ENCODE assay signal across 21 cellular contexts in the genomic region with DNA sequence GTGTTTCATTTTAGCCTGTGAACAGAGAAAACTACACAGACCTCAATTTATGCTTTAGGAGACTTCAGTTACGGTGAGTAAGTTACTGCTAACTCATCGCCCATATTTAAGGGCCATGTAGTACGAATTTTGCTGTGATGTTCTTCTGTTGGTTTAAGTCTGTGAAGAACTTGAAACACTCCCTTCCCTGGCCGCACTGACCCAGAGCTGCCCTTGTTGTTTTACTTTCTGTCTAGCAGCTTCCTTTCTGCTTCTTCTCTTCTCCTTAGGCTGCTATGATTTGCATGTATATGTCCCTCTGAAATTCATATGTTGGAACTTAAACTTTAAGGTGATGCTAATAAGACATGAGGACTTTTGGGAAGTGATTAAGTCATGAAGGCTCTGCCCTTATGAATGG.
"Had no signal": no experiment of that assay in that cellular context is flagged by ENCODE, and none has a peak within 500 bp of the region (broad histone marks: within the 10 kb centered on the region; RNA-seq: fewer than 3 reads in every experiment).

No MANE protein-coding gene starts in this region.

- H3K27ac Mint-ChIP-seq: activated CD8-positive, alpha-beta memory T cell treated with anti-CD3 and anti-CD28 coated beads, Interleukin-2, amount 10 ng/mL, durations not matched to agents 7 days and 5 days; activated naive CD4-positive, alpha-beta T cell treated with anti-CD3 and anti-CD28 coated beads, Interleukin-2, amount 50 U/mL, for 24 hours; activated T-cell treated with anti-CD3 and anti-CD28 coated beads, Interleukin-2, amount 50 U/mL, for 24 hours; activated T-helper 1 cell treated with anti-CD3 and anti-CD28 coated beads, Interleukin-12 subunit alpha, Interleukin-12 subunit beta, Interleukin-2, Interleukin-4 antibody, amounts not matched to agents 30 ng/mL and 10 ng/mL and 1 ng/mL, durations not matched to agents 14 hours and 24 hours and 36 hours; IgD-negative memory B cell; T-helper 1 cell treated with Interleukin-12 subunit alpha and Interleukin-12 subunit beta and Interleukin-4 antibody, amounts not matched to agents 30 μg/mL and 1 μg/mL, for 36 hours had no signal

- H3K4me1 Mint-ChIP-seq: activated CD8-positive, alpha-beta memory T cell treated with anti-CD3 and anti-CD28 coated beads, Interleukin-2, amount 10 ng/mL, durations not matched to agents 7 days and 5 days; activated naive CD4-positive, alpha-beta T cell treated with anti-CD3 and anti-CD28 coated beads, Interleukin-2, amount 50 U/mL, for 24 hours; IgD-negative memory B cell had no signal

- H3K4me3 Mint-ChIP-seq: activated CD8-positive, alpha-beta memory T cell treated with anti-CD3 and anti-CD28 coated beads, Interleukin-2, amount 10 ng/mL, durations not matched to agents 7 days and 5 days; activated naive CD4-positive, alpha-beta T cell treated with anti-CD3 and anti-CD28 coated beads, Interleukin-2, amount 50 U/mL, for 24 hours; activated T-cell treated with anti-CD3 and anti-CD28 coated beads, Interleukin-2, amount 50 U/mL, for 24 hours; activated T-helper 1 cell treated with anti-CD3 and anti-CD28 coated beads, Interleukin-12 subunit alpha, Interleukin-12 subunit beta, Interleukin-2, Interleukin-4 antibody, amounts not matched to agents 30 ng/mL and 10 ng/mL and 1 ng/mL, durations not matched to agents 14 hours and 24 hours and 36 hours; IgD-negative memory B cell; T-helper 1 cell treated with Interleukin-12 subunit alpha and Interleukin-12 subunit beta and Interleukin-4 antibody, amounts not matched to agents 30 μg/mL and 1 μg/mL, for 36 hours had no signal

- DNase-seq: activated CD4-positive, alpha-beta T cell treated with anti-CD3 and anti-CD28 coated beads for 48 hours; activated CD4-positive, alpha-beta T cell treated with anti-CD3 and anti-CD28 coated beads, Interleukin-2, amount 50 U/mL, for 4 hours; activated CD8-positive, alpha-beta memory T cell treated with anti-CD3 and anti-CD28 coated beads, Interleukin-2, amount 10 ng/mL, durations not matched to agents 7 days and 5 days; activated effector memory CD4-positive, alpha-beta T cell treated with Interleukin-2 at 50 U/mL for 16 hours; activated naive CD4-positive, alpha-beta T cell; activated T-cell treated with anti-CD3 and anti-CD28 coated beads, Interleukin-2, amount 50 U/mL, for 24 hours; aorta; KG1; NCI-H1092; NCI-H1417; NCI-H1930; NCI-H2171 treated with DMSO at 0.1 percent for 48 hours; NCI-H345; NCI-H510A; RPMI8226 had no signal

- H3K9me3 Mint-ChIP-seq: activated naive CD4-positive, alpha-beta T cell treated with anti-CD3 and anti-CD28 coated beads, Interleukin-2, amount 50 U/mL, for 24 hours; activated T-cell treated with anti-CD3 and anti-CD28 coated beads, Interleukin-2, amount 50 U/mL, for 24 hours; activated T-helper 1 cell treated with anti-CD3 and anti-CD28 coated beads, Interleukin-12 subunit alpha, Interleukin-12 subunit beta, Interleukin-2, Interleukin-4 antibody, amounts not matched to agents 30 ng/mL and 10 ng/mL and 1 ng/mL, durations not matched to agents 14 hours and 24 hours and 36 hours; IgD-negative memory B cell; T-helper 1 cell treated with Interleukin-12 subunit alpha and Interleukin-12 subunit beta and Interleukin-4 antibody, amounts not matched to agents 30 μg/mL and 1 μg/mL, for 36 hours had no signal

- ATAC-seq: activated CD4-positive, CD25-positive, alpha-beta regulatory T cell treated with anti-CD3 and anti-CD28 coated beads, Interleukin-2, amount 50 U/mL, for 24 hours; activated CD8-positive, alpha-beta memory T cell treated with anti-CD3 and anti-CD28 coated beads, Interleukin-2, amount 10 ng/mL, durations not matched to agents 7 days and 5 days; Right ventricle myocardium inferior had no signal

- H3K36me3 Mint-ChIP-seq: activated CD8-positive, alpha-beta memory T cell treated with anti-CD3 and anti-CD28 coated beads, Interleukin-2, amount 10 ng/mL, durations not matched to agents 7 days and 5 days; activated naive CD4-positive, alpha-beta T cell treated with anti-CD3 and anti-CD28 coated beads, Interleukin-2, amount 50 U/mL, for 24 hours; IgD-negative memory B cell had no signal
